Comparison of ENCODE assay signal across 11 cellular contexts in the genomic region with DNA sequence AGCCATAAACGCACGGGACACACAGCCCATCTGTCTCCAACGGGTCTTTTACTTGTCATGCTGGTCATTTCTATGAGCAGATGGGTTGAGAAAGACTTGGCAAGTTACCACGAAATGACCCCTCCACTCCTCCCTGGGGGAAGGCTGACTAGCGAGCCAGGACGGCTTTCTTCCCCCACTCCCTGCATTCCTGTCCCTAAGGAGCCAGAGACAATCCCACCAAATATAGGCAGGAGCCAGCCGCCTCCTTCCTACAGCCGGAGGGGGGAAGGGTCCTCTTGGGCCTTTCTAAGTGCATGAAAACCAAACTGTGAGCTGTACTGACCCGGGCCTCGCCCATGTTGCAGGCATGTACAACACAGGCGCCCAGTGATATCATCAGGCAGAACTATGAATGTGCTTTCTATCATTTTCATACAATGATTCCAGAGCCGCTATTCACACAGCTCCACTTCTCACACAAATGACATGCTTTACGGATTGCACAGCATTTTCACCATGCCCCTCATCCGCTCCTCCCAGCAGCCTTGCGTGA. TPM values are rescaled to one million over a fixed set of nuclear protein-coding genes. Genes with fewer than 3 reads are reported as not detected.
DNase-seq lines count a peak whose midpoint lies in the region; TF ChIP-seq lines count a peak whose summit lies in the region.
"Had no signal": no experiment of that assay in that cellular context is flagged by ENCODE, and none has a peak within 500 bp of the region (broad histone marks: within the 10 kb centered on the region; RNA-seq: fewer than 3 reads in every experiment).

No MANE protein-coding gene starts in this region.

- 68 to 76% (median 70%) methylated on average over 15 of the region's 15 CpGs for WGBS in spleen, 5 donors

- no peaks in the 10 kb centered on the region for H3K9me3 Mint-ChIP-seq in MCF 10A (ENCODE audit: unreplicated experiment)
- H3K9me3 Mint-ChIP-seq in CD8-positive, alpha-beta memory T cell = no peaks in the 10 kb centered on the region
- H3K9me3 Mint-ChIP-seq: activated CD8-positive, alpha-beta T cell treated with anti-CD3 and anti-CD28 coated beads for 36 hours had no signal

- peaks cover 43% of the 10 kb centered on the region for H3K4me1 ChIP-seq in iPS-18a (ENCODE audit: control insufficient read depth, low read depth, low read length)
- H3K4me1 ChIP-seq in spleen = peaks cover 0 to 37% (median 9%) of the 10 kb centered on the region in 6 donors
- no peaks in the 10 kb centered on the region for H3K4me1 ChIP-seq in CD8-positive, alpha-beta memory T cell (ENCODE audit: insufficient read depth, low read length)

- H3K9ac ChIP-seq in iPS-18a (ENCODE audit: low read length) = peak overlapping the region; percentile 14

- DNase-seq in H7 (peak; percentile 74), MCF 10A (ENCODE audit: unreplicated experiment) (no peak), spleen (no peak), NCI-H2107 (lab: John Stamatoyannopoulos, UW) (no peak), NCI-H1092 treated with DMSO at 0.1 percent for 48 hours (lab: John Stamatoyannopoulos, UW) (no peak), DMS114 treated with DMSO at 0.1 percent for 48 hours (lab: John Stamatoyannopoulos, UW; ENCODE audit: unreplicated experiment) (no peak)
- DNase-seq in CD8-positive, alpha-beta memory T cell = no peak
- DNase-seq: activated CD8-positive, alpha-beta T cell treated with anti-CD3 and anti-CD28 coated beads for 36 hours; NCI-H2081 treated with DMSO at 0.1 percent for 48 hours had no signal

- H3K27me3 ChIP-seq in H7 (ENCODE audit: control insufficient read depth, insufficient read depth, low read length) = no peaks in the 10 kb centered on the region
- no peaks in the 10 kb centered on the region for H3K27me3 ChIP-seq in iPS-18a (ENCODE audit: control insufficient read depth, insufficient read depth, low read length)
- peaks cover 0 to 22% (median 0%) of the 10 kb centered on the region in 7 donors for H3K27me3 ChIP-seq in spleen (replicated peaks in 1 of 7)
- no peaks in the 10 kb centered on the region for H3K27me3 ChIP-seq in CD8-positive, alpha-beta memory T cell (ENCODE audit: insufficient read depth, low read length, poor library complexity, severe bottlenecking)

- POLR2A ChIA-PET in MCF 10A (lab: Yijun Ruan, JAX) = no interaction called here
- POLR2A ChIA-PET in CD8-positive, alpha-beta memory T cell (lab: Charles Lee) = no interaction called here

- peaks cover 33% of the 10 kb centered on the region for H3K4me1 Mint-ChIP-seq in MCF 10A (ENCODE audit: insufficient read depth, unreplicated experiment)
- peaks cover 19 to 48% (median 33%) of the 10 kb centered on the region in 3 donors for H3K4me1 Mint-ChIP-seq in CD8-positive, alpha-beta memory T cell

- H3K36me3 ChIP-seq in H7 (replicated peaks; ENCODE audit: control insufficient read depth, insufficient read depth, low read length) = no peaks in the 10 kb centered on the region
- H3K36me3 ChIP-seq in iPS-18a (ENCODE audit: control insufficient read depth, low read depth, low read length) = no peaks in the 10 kb centered on the region
- no peaks in the 10 kb centered on the region for H3K36me3 ChIP-seq in spleen
- no peaks in the 10 kb centered on the region for H3K36me3 ChIP-seq in CD8-positive, alpha-beta memory T cell (ENCODE audit: insufficient read depth, low read length)

- no peak overlapping the region for H3K4me3 Mint-ChIP-seq in MCF 10A (ENCODE audit: unreplicated experiment)
- no peak overlapping the region for H3K4me3 Mint-ChIP-seq in CD8-positive, alpha-beta memory T cell
- H3K4me3 Mint-ChIP-seq: activated CD8-positive, alpha-beta T cell treated with anti-CD3 and anti-CD28 coated beads for 36 hours had no signal

- H3K27ac Mint-ChIP-seq in MCF 10A (ENCODE audit: low read depth, unreplicated experiment) = peak overlapping the region; percentile 62
- peak overlapping the region in 1 of 8 donors; percentile 19 for H3K27ac Mint-ChIP-seq in CD8-positive, alpha-beta memory T cell
- H3K27ac Mint-ChIP-seq: activated CD8-positive, alpha-beta T cell treated with anti-CD3 and anti-CD28 coated beads for 36 hours had no signal

- H3K36me3 Mint-ChIP-seq in MCF 10A (ENCODE audit: insufficient read depth, unreplicated experiment) = no peaks in the 10 kb centered on the region
- H3K36me3 Mint-ChIP-seq in CD8-positive, alpha-beta memory T cell = peaks cover 0 to 2% (median 0%) of the 10 kb centered on the region in 3 donors

- no TSS peak for BruUV-seq in MCF 10A (replicated peaks; lab: Mats Ljungman, UMichigan)

- no peak for TF ChIP-seq POLR2A in spleen (IDR thresholded peaks at IDR 0.05)

- no peaks in the 10 kb centered on the region for H3K9me3 ChIP-seq in iPS-18a (ENCODE audit: control insufficient read depth, low read depth, low read length)
- no peaks in the 10 kb centered on the region for H3K9me3 ChIP-seq in spleen
- H3K9me3 ChIP-seq in CD8-positive, alpha-beta memory T cell (ENCODE audit: low read length) = no peaks in the 10 kb centered on the region

- CTCF ChIA-PET in MCF 10A (lab: Yijun Ruan, JAX) = interaction anchor here (1.1 to 1.9 kb wide), 3 partner anchors 14 to 106 kb away, joined by 3 to 5 read pairs (median 3); no protein-coding TSS in a partner anchor
- CTCF ChIA-PET in CD8-positive, alpha-beta memory T cell (lab: Charles Lee) = no interaction called here

- H3K4me3 ChIP-seq in H7 (ENCODE audit: insufficient read depth, low read depth, low read length) = no peak overlapping the region
- H3K4me3 ChIP-seq in iPS-18a (ENCODE audit: low read length) = no peak overlapping the region
- no peak overlapping the region for H3K4me3 ChIP-seq in spleen
- H3K4me3 ChIP-seq in CD8-positive, alpha-beta memory T cell (ENCODE audit: low read length) = no peak overlapping the region

- H3K27ac ChIP-seq in iPS-18a (ENCODE audit: low read length) (peak overlapping the region; percentile 54), spleen (peak overlapping the region in 7 of 8 donors; percentile 48 to 78 (median 69))
- no peak overlapping the region for H3K27ac ChIP-seq in CD8-positive, alpha-beta memory T cell (ENCODE audit: low read depth, low read length)
- H3K27ac ChIP-seq: epithelial cell of prostate had no signal

- H3K27me3 Mint-ChIP-seq in MCF 10A (ENCODE audit: insufficient read depth, unreplicated experiment) = no peaks in the 10 kb centered on the region
- H3K27me3 Mint-ChIP-seq in CD8-positive, alpha-beta memory T cell = peaks cover 0 to 3% of the 10 kb centered on the region in 2 donors
- H3K27me3 Mint-ChIP-seq: activated CD8-positive, alpha-beta T cell treated with anti-CD3 and anti-CD28 coated beads for 36 hours had no signal

- intact Hi-C loops in MCF 10A (cut with micrococcal nuclease) = no loop called here
- intact Hi-C loops in spleen (cut with DNase I; ENCODE audit: low total_unique reads) = no loop called here

- TF ChIP-seq CTCF in MCF 10A (IDR thresholded peaks at IDR 0.05; ENCODE audit: unreplicated experiment) = no peak
- no peak for TF ChIP-seq CTCF in spleen (IDR thresholded peaks at IDR 0.05 in 8 of 11, conservative IDR thresholded peaks at IDR 0.05 in 3 of 11)

RNA-seq across cellular contexts. Expression of a gene that starts 28.6 kb away (rescaled TPM):
- 11.3 TPM in 2 replicates for total RNA-seq in H7 (2014; rRNA removed; shearing (Covaris generic))
- 22.5 and 29.4 TPM in 2 replicates for total RNA-seq in MCF 10A (2022)
- 10 to 100 TPM in 6 of 7 donors, 1 to 10 TPM in 1; 9.0 to 29.2 (median 14.5) TPM for total RNA-seq in spleen
- polyA plus RNA-seq in spleen = 1 to 10 TPM; 1.6 to 2.4 (median 1.7) TPM
- 10 to 100 TPM; 18.4 to 19.9 TPM for total RNA-seq in CD8-positive, alpha-beta memory T cell
- 2.3 TPM for polyA plus RNA-seq in CD8-positive, alpha-beta memory T cell
